ENCODE assay signal across 14 cellular contexts in the genomic region with DNA sequence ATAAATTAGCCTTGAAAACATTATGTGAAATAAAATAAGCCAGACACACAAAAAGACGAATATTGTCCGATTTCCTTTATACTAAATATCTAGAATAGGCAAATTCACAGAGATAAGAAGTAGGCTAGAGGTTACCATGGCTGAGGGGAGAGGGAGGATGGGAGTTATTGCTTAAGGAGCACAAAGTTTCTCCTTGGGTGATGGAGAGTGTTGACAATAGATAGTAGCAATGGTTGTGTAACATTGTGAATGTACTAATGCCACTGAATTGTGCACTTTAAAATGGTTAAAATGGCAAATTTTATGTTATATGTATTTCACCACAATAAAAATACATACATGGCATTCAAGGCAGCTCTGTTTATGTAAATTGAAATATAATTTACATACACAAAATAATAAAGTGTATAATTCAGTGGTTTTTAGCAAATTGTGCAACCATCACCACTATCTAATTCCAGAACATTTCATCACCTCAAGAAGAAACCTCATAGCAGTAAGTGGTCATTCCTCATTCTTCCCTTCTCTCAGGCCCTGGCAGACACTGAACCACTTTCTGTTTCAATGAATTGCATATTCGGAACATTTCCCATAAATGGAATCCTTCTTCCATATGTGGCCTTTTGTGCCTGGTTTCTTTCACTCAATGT. TPM values are rescaled to one million over a fixed set of nuclear protein-coding genes. Genes with fewer than 3 reads are reported as not detected.
DNase-seq lines count a peak whose midpoint lies in the region; ATAC-seq, FAIRE-seq and TF ChIP-seq lines count a peak whose summit lies in the region.
"Had no signal": no experiment of that assay in that cellular context is flagged by ENCODE, and none has a peak within 500 bp of the region (broad histone marks: within the 10 kb centered on the region; RNA-seq: fewer than 3 reads in every experiment).

No MANE protein-coding gene starts in this region.

- H3K9me3 Mint-ChIP-seq in CD4-positive, alpha-beta T cell, result no peaks in the 10 kb centered on the region
- H3K9me3 Mint-ChIP-seq: stimulated activated effector memory CD8-positive, alpha-beta T cell treated with anti-CD3 and anti-CD28 coated beads, Interleukin-12 subunit alpha, Interleukin-12 subunit beta, amount 100 ng/mL, for 72 hours had no signal

- CTCF ChIA-PET in CD4-positive, alpha-beta T cell (lab: Charles Lee), result no interaction called here

- no peaks in the 10 kb centered on the region for H3K4me1 ChIP-seq in pancreas

- no peaks in the 10 kb centered on the region for H3K36me3 ChIP-seq in pancreas
- H3K36me3 ChIP-seq: heart left ventricle had no signal

- H3K4me3 ChIP-seq in pancreas, result no peak overlapping the region
- H3K4me3 ChIP-seq: heart left ventricle had no signal

- intact Hi-C loops in pancreas (cut with DNase I), result loop anchor here in 1 of 3 donors (10.0 kb wide), 1 partner anchor 278 kb away; a partner anchor contains a TSS
- intact Hi-C loops in CD4-positive, alpha-beta T cell (cut with DNase I, micrococcal nuclease), result no loop called here

- ATAC-seq in pancreas (peak in 3 of 4 donors; percentile 25 to 63 (median 39)), GM21576 (IDR thresholded peaks at IDR 0.05; ENCODE audit: unreplicated experiment) (no peak)
- no peak for ATAC-seq in CD4-positive, alpha-beta T cell (ENCODE audit: poor library complexity)
- ATAC-seq: stimulated activated effector memory CD8-positive, alpha-beta T cell treated with anti-CD3 and anti-CD28 coated beads, Interleukin-12 subunit alpha, Interleukin-12 subunit beta, amount 100 ng/mL, for 72 hours had no signal

- 68 to 79% methylated on average over 3 of the region's 3 CpGs for WGBS in pancreas, 2 donors

- H3K4me1 Mint-ChIP-seq in CD4-positive, alpha-beta T cell (ENCODE audit: low read depth), result no peaks in the 10 kb centered on the region
- H3K4me1 Mint-ChIP-seq: stimulated activated effector memory CD8-positive, alpha-beta T cell treated with anti-CD3 and anti-CD28 coated beads, Interleukin-12 subunit alpha, Interleukin-12 subunit beta, amount 100 ng/mL, for 72 hours had no signal

- H3K27me3 ChIP-seq in pancreas, result no peaks in the 10 kb centered on the region
- no peaks in the 10 kb centered on the region for H3K27me3 ChIP-seq in CD4-positive, alpha-beta T cell (ENCODE audit: control insufficient read depth, insufficient read depth, low read length)
- H3K27me3 ChIP-seq: heart left ventricle had no signal

- no peaks in the 10 kb centered on the region for H3K36me3 Mint-ChIP-seq in CD4-positive, alpha-beta T cell (ENCODE audit: low read depth)
- H3K36me3 Mint-ChIP-seq: stimulated activated effector memory CD8-positive, alpha-beta T cell treated with anti-CD3 and anti-CD28 coated beads, Interleukin-12 subunit alpha, Interleukin-12 subunit beta, amount 100 ng/mL, for 72 hours had no signal

- H3K27me3 Mint-ChIP-seq in CD4-positive, alpha-beta T cell, result no peaks in the 10 kb centered on the region

- H3K27ac Mint-ChIP-seq in CD4-positive, alpha-beta T cell, result no peak overlapping the region
- H3K27ac Mint-ChIP-seq: stimulated activated effector memory CD8-positive, alpha-beta T cell treated with anti-CD3 and anti-CD28 coated beads, Interleukin-12 subunit alpha, Interleukin-12 subunit beta, amount 100 ng/mL, for 72 hours had no signal

- FAIRE-seq in pancreas (lab: Jason Lieb, UNC), result no peak

- H3K4me3 Mint-ChIP-seq in CD4-positive, alpha-beta T cell, result no peak overlapping the region
- H3K4me3 Mint-ChIP-seq: stimulated activated effector memory CD8-positive, alpha-beta T cell treated with anti-CD3 and anti-CD28 coated beads, Interleukin-12 subunit alpha, Interleukin-12 subunit beta, amount 100 ng/mL, for 72 hours had no signal

- POLR2A ChIA-PET in CD4-positive, alpha-beta T cell (lab: Charles Lee), result no interaction called here

- TF ChIP-seq CTCF in pancreas (IDR thresholded peaks at IDR 0.05), result no peak
- TF ChIP-seq CTCF in CD4-positive, alpha-beta T cell (IDR thresholded peaks at IDR 0.05), result no peak

- H3K27ac ChIP-seq in pancreas, result no peak overlapping the region
- H3K27ac ChIP-seq in CD4-positive, alpha-beta T cell (ENCODE audit: low read depth, low read length), result no peak overlapping the region
- H3K27ac ChIP-seq: VCaP had no signal

- DNase-seq in Daoy (ENCODE audit: low read depth) (peak; percentile 33), OCI-M1 (lab: John Stamatoyannopoulos, UW) (peak; percentile 82), fibroblast of gingiva (ENCODE audit: low read depth) (peak; percentile 89), pancreas (no peak), retina (no peak), NCI-H345 (lab: John Stamatoyannopoulos, UW) (no peak)
- no peak for DNase-seq in CD4-positive, alpha-beta T cell
- DNase-seq: activated T-cell treated with anti-CD3 and anti-CD28 coated beads for 4 hours; heart left ventricle; NCI-H1092; stimulated activated CD4-positive, alpha-beta T cell treated with anti-CD3 and anti-CD28 coated beads, Interleukin-15, amount 100 ng/mL, for 24 hours had no signal

- H3K9me3 ChIP-seq in pancreas, result no peaks in the 10 kb centered on the region
- no peaks in the 10 kb centered on the region for H3K9me3 ChIP-seq in CD4-positive, alpha-beta T cell (ENCODE audit: control insufficient read depth, low read length)

RNA-seq across cellular contexts. Expression of a gene that starts 59.2 kb away (rescaled TPM):
- 16.1 and 34.7 TPM in 2 replicates for total RNA-seq in Daoy (2014; rRNA removed; shearing (Covaris generic))
- 10 to 100 TPM; 35.5 to 57.2 (median 41.0) TPM for total RNA-seq in pancreas
- 10 to 100 TPM in 1 of 2 donors, 1 to 10 TPM in 1; 9.9 to 20.2 TPM for polyA plus RNA-seq in pancreas
- total RNA-seq in CD4-positive, alpha-beta T cell, result 1 to 10 TPM; 1.1 to 1.6 TPM

Comparison
In these comparisons a context has a peak if more than half of its experiments do, and no peak if none do; other contexts are left out.
1. DNase-seq: peak in Daoy (single experiment), OCI-M1 (single experiment) and fibroblast of gingiva (single experiment); none in pancreas (0 of 6), retina (single experiment), CD4-positive, alpha-beta T cell (0 of 10) and NCI-H345 (single experiment).
2. ATAC-seq: peak in pancreas (3 of 4); none in GM21576 (single experiment) and CD4-positive, alpha-beta T cell (single experiment).